ENCODE assay signal across 25 cellular contexts in genomic region chr7:43677864-43678263, GRCh38. TPM values are rescaled to one million over a fixed set of nuclear protein-coding genes. Genes with fewer than 3 reads are reported as not detected.
DNase-seq lines count a peak whose midpoint lies in the region; ATAC-seq and TF ChIP-seq lines count a peak whose summit lies in the region.
"Had no signal": no experiment of that assay in that cellular context is flagged by ENCODE, and none has a peak within 500 bp of the region (broad histone marks: within the 10 kb centered on the region; RNA-seq: fewer than 3 reads in every experiment).

No MANE protein-coding gene starts in this region.

- no peak overlapping the region for H3K27ac ChIP-seq in CD4-positive, alpha-beta memory T cell (ENCODE audit: low read depth, low read length)
- no peak overlapping the region for H3K27ac ChIP-seq in prostate gland
- H3K27ac ChIP-seq: gastrocnemius medialis, hepatocyte, psoas muscle, SJCRH30, thoracic aorta had no signal

- no peaks in the 10 kb centered on the region for H3K9me3 ChIP-seq in CD4-positive, alpha-beta memory T cell (ENCODE audit: control insufficient read depth in 1 of 2, low read length in 2 of 2)
- no peaks in the 10 kb centered on the region for H3K9me3 ChIP-seq in prostate gland
- H3K9me3 ChIP-seq: gastrocnemius medialis, psoas muscle, sigmoid colon, SJCRH30, thoracic aorta had no signal

- no peaks in the 10 kb centered on the region for H3K36me3 ChIP-seq in CD4-positive, alpha-beta memory T cell (ENCODE audit: insufficient read depth, low read length)
- no peaks in the 10 kb centered on the region for H3K36me3 ChIP-seq in prostate gland
- H3K36me3 ChIP-seq: gastrocnemius medialis, sigmoid colon, SJCRH30, thoracic aorta had no signal

- peak; percentile 56 for ATAC-seq in activated CD4-positive, alpha-beta T cell treated with anti-CD3 and anti-CD28 coated beads for 36 hours
- ATAC-seq in naive thymus-derived CD8-positive, alpha-beta T cell, result no peak
- ATAC-seq: gastrocnemius medialis, K562, left cardiac atrium, psoas muscle had no signal

- CTCF ChIA-PET in activated CD4-positive, alpha-beta T cell treated with anti-CD3 and anti-CD28 coated beads for 36 hours (lab: Charles Lee), result interaction anchor here (1.4 kb wide), 2 partner anchors 22 to 43 kb away, joined by 3 to 5 read pairs; no protein-coding TSS in a partner anchor
- CTCF ChIA-PET in CD4-positive, alpha-beta memory T cell (lab: Charles Lee; ENCODE audit: partially characterized antibody), result interaction anchor here (1.1 to 3.7 kb wide), 4 partner anchors 8 to 95 kb away, joined by 3 to 14 read pairs (median 6); partner anchors contain the start of gene STK17A

- H3K27me3 Mint-ChIP-seq in activated CD4-positive, alpha-beta T cell treated with anti-CD3 and anti-CD28 coated beads for 36 hours, result no peaks in the 10 kb centered on the region
- no peaks in the 10 kb centered on the region for H3K27me3 Mint-ChIP-seq in CD4-positive, alpha-beta memory T cell
- no peaks in the 10 kb centered on the region for H3K27me3 Mint-ChIP-seq in activated T-helper 1 cell treated with anti-CD3 and anti-CD28 coated beads, Interleukin-12 subunit alpha, Interleukin-12 subunit beta, Interleukin-2, Interleukin-4 antibody, amounts not matched to agents 30 ng/mL and 10 ng/mL and 1 ng/mL, durations not matched to agents 14 hours and 24 hours and 36 hours (ENCODE audit: insufficient read depth)
- H3K27me3 Mint-ChIP-seq in naive thymus-derived CD8-positive, alpha-beta T cell, result no peaks in the 10 kb centered on the region
- H3K27me3 Mint-ChIP-seq: activated naive CD8-positive, alpha-beta T cell treated with anti-CD3 and anti-CD28 coated beads, Interleukin-2, amount 10 ng/mL, durations not matched to agents 7 days and 5 days; CD4-positive, CD25-positive, alpha-beta regulatory T cell; memory B cell had no signal

- no peak for TF ChIP-seq CTCF in prostate gland (IDR thresholded peaks at IDR 0.05)

- POLR2A ChIA-PET in activated CD4-positive, alpha-beta T cell treated with anti-CD3 and anti-CD28 coated beads for 36 hours (lab: Charles Lee), result interaction anchor here (0.7 kb wide), 1 partner anchor 121 kb away, joined by 7 read pairs; no protein-coding TSS in a partner anchor
- POLR2A ChIA-PET in CD4-positive, alpha-beta memory T cell (lab: Charles Lee; ENCODE audit: partially characterized antibody), result interaction anchor here (0.6 to 1.4 kb wide), 5 partner anchors 9 to 95 kb away, joined by 3 to 6 read pairs (median 3); partner anchors contain the start of gene STK17A
- POLR2A ChIA-PET in naive thymus-derived CD8-positive, alpha-beta T cell (lab: Charles Lee), result interaction anchor here (0.7 to 1.6 kb wide), 4 partner anchors 16 to 166 kb away, joined by 4 to 10 read pairs (median 5); partner anchors contain the start of gene STK17A

- intact Hi-C loops in activated CD4-positive, alpha-beta T cell treated with anti-CD3 and anti-CD28 coated beads for 36 hours (cut with DNase I, micrococcal nuclease), result loop anchor here (1.0 to 2.0 kb wide), 3 partner anchors 13 to 55 kb away; no protein-coding TSS in a partner anchor
- intact Hi-C loops in CD4-positive, alpha-beta memory T cell (cut with micrococcal nuclease), result loop anchor here (2.0 kb wide), 1 partner anchor 13 kb away; no protein-coding TSS in a partner anchor
- intact Hi-C loops in activated T-helper 1 cell treated with anti-CD3 and anti-CD28 coated beads, Interleukin-12 subunit alpha, Interleukin-12 subunit beta, Interleukin-2, Interleukin-4 antibody, amounts not matched to agents 30 ng/mL and 10 ng/mL and 1 ng/mL, durations not matched to agents 14 hours and 24 hours and 36 hours (cut with micrococcal nuclease), result loop anchor here (1.0 to 2.0 kb wide), 4 partner anchors 9 to 87 kb away; no protein-coding TSS in a partner anchor
- intact Hi-C loops in prostate gland (cut with DNase I), result no loop called here

- H3K4me3 Mint-ChIP-seq in activated CD4-positive, alpha-beta T cell treated with anti-CD3 and anti-CD28 coated beads for 36 hours, result peak overlapping the region; percentile 18
- H3K4me3 Mint-ChIP-seq in CD4-positive, alpha-beta memory T cell, result peak overlapping the region in 7 of 8 donors; percentile 11 to 71 (median 55)
- H3K4me3 Mint-ChIP-seq in activated T-helper 1 cell treated with anti-CD3 and anti-CD28 coated beads, Interleukin-12 subunit alpha, Interleukin-12 subunit beta, Interleukin-2, Interleukin-4 antibody, amounts not matched to agents 30 ng/mL and 10 ng/mL and 1 ng/mL, durations not matched to agents 14 hours and 24 hours and 36 hours, result peak overlapping the region; percentile 54
- H3K4me3 Mint-ChIP-seq in naive thymus-derived CD8-positive, alpha-beta T cell, result peak overlapping the region in 7 of 10 donors; percentile 6 to 64 (median 55)
- H3K4me3 Mint-ChIP-seq: memory B cell had no signal

- no peaks in the 10 kb centered on the region for H3K27me3 ChIP-seq in CD4-positive, alpha-beta memory T cell (ENCODE audit: insufficient read depth, low read length)
- no peaks in the 10 kb centered on the region for H3K27me3 ChIP-seq in prostate gland (replicated peaks; ENCODE audit: insufficient read depth)
- H3K27me3 ChIP-seq: gastrocnemius medialis, hepatocyte, sigmoid colon, SJCRH30 had no signal

- peaks cover 58% of the 10 kb centered on the region for H3K4me1 ChIP-seq in CD4-positive, alpha-beta memory T cell (ENCODE audit: insufficient read depth, low read length)
- H3K4me1 ChIP-seq in prostate gland (replicated peaks), result no peaks in the 10 kb centered on the region
- H3K4me1 ChIP-seq: SJCRH30 had no signal

- H3K36me3 Mint-ChIP-seq in activated CD4-positive, alpha-beta T cell treated with anti-CD3 and anti-CD28 coated beads for 36 hours (ENCODE audit: low read depth), result peaks cover 25% of the 10 kb centered on the region
- H3K36me3 Mint-ChIP-seq in CD4-positive, alpha-beta memory T cell, result peaks cover 1 to 7% of the 10 kb centered on the region in 2 donors
- H3K36me3 Mint-ChIP-seq in activated T-helper 1 cell treated with anti-CD3 and anti-CD28 coated beads, Interleukin-12 subunit alpha, Interleukin-12 subunit beta, Interleukin-2, Interleukin-4 antibody, amounts not matched to agents 30 ng/mL and 10 ng/mL and 1 ng/mL, durations not matched to agents 14 hours and 24 hours and 36 hours (ENCODE audit: low read depth), result peaks cover 28% of the 10 kb centered on the region
- H3K36me3 Mint-ChIP-seq in naive thymus-derived CD8-positive, alpha-beta T cell, result peaks cover 1 to 14% (median 2%) of the 10 kb centered on the region in 3 donors

- H3K4me1 Mint-ChIP-seq in activated CD4-positive, alpha-beta T cell treated with anti-CD3 and anti-CD28 coated beads for 36 hours, result peaks cover 82% of the 10 kb centered on the region
- peaks cover 59 to 87% (median 66%) of the 10 kb centered on the region in 4 donors for H3K4me1 Mint-ChIP-seq in CD4-positive, alpha-beta memory T cell
- H3K4me1 Mint-ChIP-seq in activated T-helper 1 cell treated with anti-CD3 and anti-CD28 coated beads, Interleukin-12 subunit alpha, Interleukin-12 subunit beta, Interleukin-2, Interleukin-4 antibody, amounts not matched to agents 30 ng/mL and 10 ng/mL and 1 ng/mL, durations not matched to agents 14 hours and 24 hours and 36 hours (ENCODE audit: low read depth), result peaks cover 50% of the 10 kb centered on the region
- peaks cover 32 to 85% (median 72%) of the 10 kb centered on the region in 4 donors for H3K4me1 Mint-ChIP-seq in naive thymus-derived CD8-positive, alpha-beta T cell

- no peak for DNase-seq in activated CD4-positive, alpha-beta T cell treated with anti-CD3 and anti-CD28 coated beads for 36 hours
- DNase-seq in activated CD4-positive, alpha-beta T cell treated with anti-CD3 and anti-CD28 coated beads for 4 hours, result no peak
- DNase-seq in CD4-positive, alpha-beta memory T cell, result no peak
- DNase-seq in activated T-helper 1 cell treated with anti-CD3 and anti-CD28 coated beads, Interleukin-12 subunit alpha, Interleukin-12 subunit beta, Interleukin-2, Interleukin-4 antibody, amounts not matched to agents 30 ng/mL and 10 ng/mL and 1 ng/mL, durations not matched to agents 14 hours and 24 hours and 36 hours (ENCODE audit: low spot score), result no peak
- DNase-seq in naive thymus-derived CD8-positive, alpha-beta T cell, result no peak
- DNase-seq in NCI-H748 treated with DMSO at 0.1 percent for 48 hours (lab: John Stamatoyannopoulos, UW) (no peak), prostate gland (ENCODE audit: low spot score) (no peak), NCI-H1417 (lab: John Stamatoyannopoulos, UW) (no peak)
- DNase-seq: activated CD4-positive, alpha-beta T cell treated with anti-CD3 and anti-CD28 coated beads, Interleukin-2, amount 50 U/mL, for 1 hour; activated naive CD8-positive, alpha-beta T cell treated with anti-CD3 and anti-CD28 coated beads, Interleukin-2, amount 10 ng/mL, durations not matched to agents 7 days and 5 days; caudate nucleus; CD4-positive, CD25-positive, alpha-beta regulatory T cell; dermis blood vessel endothelial cell; gastrocnemius medialis; left cardiac atrium; NCI-H2081 treated with DMSO at 0.1 percent for 48 hours; NCI-H226; psoas muscle; sigmoid colon; SJCRH30; stimulated activated naive CD4-positive, alpha-beta T cell had no signal

- peak overlapping the region; percentile 87 for H3K27ac Mint-ChIP-seq in activated CD4-positive, alpha-beta T cell treated with anti-CD3 and anti-CD28 coated beads for 36 hours
- H3K27ac Mint-ChIP-seq in CD4-positive, alpha-beta memory T cell, result peak overlapping the region in 6 of 7 donors; percentile 38 to 89 (median 74)
- H3K27ac Mint-ChIP-seq in activated T-helper 1 cell treated with anti-CD3 and anti-CD28 coated beads, Interleukin-12 subunit alpha, Interleukin-12 subunit beta, Interleukin-2, Interleukin-4 antibody, amounts not matched to agents 30 ng/mL and 10 ng/mL and 1 ng/mL, durations not matched to agents 14 hours and 24 hours and 36 hours, result peak overlapping the region; percentile 84
- peak overlapping the region in 7 of 10 donors; percentile 63 to 94 (median 73) for H3K27ac Mint-ChIP-seq in naive thymus-derived CD8-positive, alpha-beta T cell
- H3K27ac Mint-ChIP-seq: activated naive CD8-positive, alpha-beta T cell treated with anti-CD3 and anti-CD28 coated beads, Interleukin-2, amount 10 ng/mL, durations not matched to agents 7 days and 5 days; memory B cell had no signal

- no peak for TF ChIP-seq POLR2A in prostate gland (IDR thresholded peaks at IDR 0.05)

- no peak overlapping the region for H3K4me3 ChIP-seq in CD4-positive, alpha-beta memory T cell (ENCODE audit: low read length in 2 of 2)
- H3K4me3 ChIP-seq in prostate gland, result no peak overlapping the region
- H3K4me3 ChIP-seq: gastrocnemius medialis, hepatocyte, K562, psoas muscle, sigmoid colon, SJCRH30, thoracic aorta had no signal

- no peaks in the 10 kb centered on the region for H3K9me3 Mint-ChIP-seq in activated CD4-positive, alpha-beta T cell treated with anti-CD3 and anti-CD28 coated beads for 36 hours (ENCODE audit: low read depth)
- peaks cover 0 to 2% (median 0%) of the 10 kb centered on the region in 8 donors for H3K9me3 Mint-ChIP-seq in CD4-positive, alpha-beta memory T cell
- peaks cover 18% of the 10 kb centered on the region for H3K9me3 Mint-ChIP-seq in activated T-helper 1 cell treated with anti-CD3 and anti-CD28 coated beads, Interleukin-12 subunit alpha, Interleukin-12 subunit beta, Interleukin-2, Interleukin-4 antibody, amounts not matched to agents 30 ng/mL and 10 ng/mL and 1 ng/mL, durations not matched to agents 14 hours and 24 hours and 36 hours
- H3K9me3 Mint-ChIP-seq in naive thymus-derived CD8-positive, alpha-beta T cell, result peaks cover 0 to 6% (median 0%) of the 10 kb centered on the region in 9 donors

RNA-seq across cellular contexts. Expression of gene COA1, which starts 51.5 kb away (rescaled TPM):
- total RNA-seq in activated CD4-positive, alpha-beta T cell treated with anti-CD3 and anti-CD28 coated beads for 36 hours, result 10 to 100 TPM; 76.9 to 77.1 TPM
- total RNA-seq in CD4-positive, alpha-beta memory T cell, result 10 to 100 TPM; 52.0 to 53.2 TPM
- 10 to 100 TPM; 43.7 to 56.4 TPM for polyA plus RNA-seq in CD4-positive, alpha-beta memory T cell
- 81.7 and 88.6 TPM in 2 replicates for total RNA-seq in activated T-helper 1 cell treated with anti-CD3 and anti-CD28 coated beads, Interleukin-12 subunit alpha, Interleukin-12 subunit beta, Interleukin-2, Interleukin-4 antibody, amounts not matched to agents 30 ng/mL and 10 ng/mL and 1 ng/mL, durations not matched to agents 14 hours and 24 hours and 36 hours
- total RNA-seq in naive thymus-derived CD8-positive, alpha-beta T cell, result 100 to 1,000 TPM; 215 to 219 TPM
- 100 to 1,000 TPM; 102 to 121 (median 104) TPM for polyA plus RNA-seq in naive thymus-derived CD8-positive, alpha-beta T cell
- 10 to 100 TPM; 47.9 to 57.5 TPM for total RNA-seq in prostate gland
